Comparison of ENCODE assay signal across 1 cellular context in the genomic region with DNA sequence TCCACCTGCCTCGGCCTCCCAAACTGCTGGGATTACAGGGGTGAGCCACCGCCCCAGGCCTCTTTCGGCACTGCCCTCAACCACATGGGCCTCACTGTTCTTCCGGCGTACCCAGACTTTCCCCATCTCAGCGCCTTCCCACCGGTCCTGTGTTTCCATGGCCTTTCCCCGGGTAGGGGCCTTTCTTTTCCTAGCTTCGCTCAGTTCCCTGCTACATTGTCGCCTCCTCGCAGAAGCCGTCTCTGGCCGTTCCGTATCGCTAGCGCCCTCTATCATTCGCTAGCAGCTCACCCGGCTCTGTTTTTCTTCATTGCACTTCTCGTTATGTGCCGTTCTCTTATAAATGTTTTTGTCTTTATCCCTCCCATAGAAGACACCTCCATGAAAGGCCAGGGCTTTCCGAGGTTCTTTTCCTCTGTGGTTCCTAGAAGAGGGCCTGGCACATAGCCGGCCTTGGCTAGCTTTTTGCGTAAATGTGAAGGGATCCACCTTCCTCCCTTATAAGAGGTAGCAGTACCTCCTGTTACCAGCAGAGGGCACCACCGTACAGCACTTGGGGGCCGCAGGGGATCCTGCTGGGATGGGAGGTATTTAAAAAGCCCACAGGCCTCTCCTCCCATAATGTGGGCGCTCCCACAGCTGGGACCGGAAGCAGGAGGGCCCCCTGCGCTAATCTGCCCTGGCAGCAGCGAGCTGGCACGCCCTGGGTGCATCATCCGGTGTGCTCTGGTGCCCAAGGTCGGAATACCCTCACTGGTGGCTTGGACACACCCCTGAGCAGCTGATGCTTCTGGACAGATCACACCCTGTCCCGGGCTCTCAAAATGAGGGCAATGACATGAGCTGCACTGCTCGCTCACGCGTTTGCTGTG.
TF ChIP-seq lines count a peak whose summit lies in the region.

No MANE protein-coding gene starts in this region.

TF ChIP-seq in HepG2, 621 proteins besides CTCF, POLR2A, EP300 and RAD21 (continued from another document and continues in another):
- TF ChIP-seq, protein P1, sequence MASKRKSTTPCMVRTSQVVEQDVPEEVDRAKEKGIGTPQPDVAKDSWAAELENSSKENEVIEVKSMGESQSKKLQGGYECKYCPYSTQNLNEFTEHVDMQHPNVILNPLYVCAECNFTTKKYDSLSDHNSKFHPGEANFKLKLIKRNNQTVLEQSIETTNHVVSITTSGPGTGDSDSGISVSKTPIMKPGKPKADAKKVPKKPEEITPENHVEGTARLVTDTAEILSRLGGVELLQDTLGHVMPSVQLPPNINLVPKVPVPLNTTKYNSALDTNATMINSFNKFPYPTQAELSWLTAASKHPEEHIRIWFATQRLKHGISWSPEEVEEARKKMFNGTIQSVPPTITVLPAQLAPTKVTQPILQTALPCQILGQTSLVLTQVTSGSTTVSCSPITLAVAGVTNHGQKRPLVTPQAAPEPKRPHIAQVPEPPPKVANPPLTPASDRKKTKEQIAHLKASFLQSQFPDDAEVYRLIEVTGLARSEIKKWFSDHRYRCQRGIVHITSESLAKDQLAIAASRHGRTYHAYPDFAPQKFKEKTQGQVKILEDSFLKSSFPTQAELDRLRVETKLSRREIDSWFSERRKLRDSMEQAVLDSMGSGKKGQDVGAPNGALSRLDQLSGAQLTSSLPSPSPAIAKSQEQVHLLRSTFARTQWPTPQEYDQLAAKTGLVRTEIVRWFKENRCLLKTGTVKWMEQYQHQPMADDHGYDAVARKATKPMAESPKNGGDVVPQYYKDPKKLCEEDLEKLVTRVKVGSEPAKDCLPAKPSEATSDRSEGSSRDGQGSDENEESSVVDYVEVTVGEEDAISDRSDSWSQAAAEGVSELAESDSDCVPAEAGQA (IDR thresholded peaks at IDR 0.05; ENCODE audit: low read depth), result no peak
- TF ChIP-seq, protein P1 (CRISPR knock-in tag; IDR thresholded peaks at IDR 0.05; ENCODE audit: borderline replicate concordance), result peak; percentile 74; the same call in 1 of the 2 replicates
- TF ChIP-seq HNF1B (CRISPR knock-in tag; IDR thresholded peaks at IDR 0.05) (peak; percentile 63; the same call in 1 of the 2 replicates), GATAD1 (CRISPR knock-in tag; IDR thresholded peaks at IDR 0.05) (peak; percentile 25; the same call in 1 of the 2 replicates), ARID2 (CRISPR knock-in tag; IDR thresholded peaks at IDR 0.05; ENCODE audit: borderline replicate concordance) (no peak), ZNF557 (CRISPR knock-in tag; IDR thresholded peaks at IDR 0.05) (peak; percentile 75; the same call in 1 of the 2 replicates), ERF (CRISPR knock-in tag; IDR thresholded peaks at IDR 0.05) (no peak), KLF15 (CRISPR knock-in tag; IDR thresholded peaks at IDR 0.05; ENCODE audit: borderline replicate concordance) (no peak), CHCHD3 (CRISPR knock-in tag; IDR thresholded peaks at IDR 0.05) (no peak), TGIF2 (CRISPR knock-in tag; IDR thresholded peaks at IDR 0.05) (peak; percentile 71), ZNF251 (CRISPR knock-in tag; IDR thresholded peaks at IDR 0.05) (no peak), BRD4 (CRISPR knock-in tag; IDR thresholded peaks at IDR 0.05) (no peak), ZNF234 (CRISPR knock-in tag; conservative IDR thresholded peaks at IDR 0.05) (no peak), PAWR (CRISPR knock-in tag; IDR thresholded peaks at IDR 0.05; ENCODE audit: borderline replicate concordance) (no peak), RFXANK (CRISPR knock-in tag; IDR thresholded peaks at IDR 0.05) (0 out of 2 replicates have a peak, but pooled peaks have one; percentile 22), KIAA2018 (CRISPR knock-in tag; IDR thresholded peaks at IDR 0.05; ENCODE audit: borderline replicate concordance) (no peak), CBX2 (IDR thresholded peaks at IDR 0.05; ENCODE audit: low read depth, low read length) (no peak), CBX2 (CRISPR knock-in tag; IDR thresholded peaks at IDR 0.05; ENCODE audit: low read depth) (no peak), FOXM1 (CRISPR knock-in tag; IDR thresholded peaks at IDR 0.05) (no peak), DNMT1 (CRISPR knock-in tag; IDR thresholded peaks at IDR 0.05) (no peak), MEIS1 (CRISPR knock-in tag; IDR thresholded peaks at IDR 0.05; ENCODE audit: borderline replicate concordance) (0 out of 2 replicates have a peak, but pooled peaks have one; percentile 64), SMARCC2 (IDR thresholded peaks at IDR 0.05) (no peak)
- TF ChIP-seq, protein P2, sequence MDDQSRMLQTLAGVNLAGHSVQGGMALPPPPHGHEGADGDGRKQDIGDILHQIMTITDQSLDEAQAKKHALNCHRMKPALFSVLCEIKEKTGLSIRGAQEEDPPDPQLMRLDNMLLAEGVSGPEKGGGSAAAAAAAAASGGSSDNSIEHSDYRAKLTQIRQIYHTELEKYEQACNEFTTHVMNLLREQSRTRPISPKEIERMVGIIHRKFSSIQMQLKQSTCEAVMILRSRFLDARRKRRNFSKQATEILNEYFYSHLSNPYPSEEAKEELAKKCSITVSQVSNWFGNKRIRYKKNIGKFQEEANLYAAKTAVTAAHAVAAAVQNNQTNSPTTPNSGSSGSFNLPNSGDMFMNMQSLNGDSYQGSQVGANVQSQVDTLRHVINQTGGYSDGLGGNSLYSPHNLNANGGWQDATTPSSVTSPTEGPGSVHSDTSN (CRISPR knock-in tag; IDR thresholded peaks at IDR 0.05; ENCODE audit: borderline replicate concordance), result 0 out of 2 replicates have a peak, but pooled peaks have one; percentile 34
- TF ChIP-seq, protein P3, sequence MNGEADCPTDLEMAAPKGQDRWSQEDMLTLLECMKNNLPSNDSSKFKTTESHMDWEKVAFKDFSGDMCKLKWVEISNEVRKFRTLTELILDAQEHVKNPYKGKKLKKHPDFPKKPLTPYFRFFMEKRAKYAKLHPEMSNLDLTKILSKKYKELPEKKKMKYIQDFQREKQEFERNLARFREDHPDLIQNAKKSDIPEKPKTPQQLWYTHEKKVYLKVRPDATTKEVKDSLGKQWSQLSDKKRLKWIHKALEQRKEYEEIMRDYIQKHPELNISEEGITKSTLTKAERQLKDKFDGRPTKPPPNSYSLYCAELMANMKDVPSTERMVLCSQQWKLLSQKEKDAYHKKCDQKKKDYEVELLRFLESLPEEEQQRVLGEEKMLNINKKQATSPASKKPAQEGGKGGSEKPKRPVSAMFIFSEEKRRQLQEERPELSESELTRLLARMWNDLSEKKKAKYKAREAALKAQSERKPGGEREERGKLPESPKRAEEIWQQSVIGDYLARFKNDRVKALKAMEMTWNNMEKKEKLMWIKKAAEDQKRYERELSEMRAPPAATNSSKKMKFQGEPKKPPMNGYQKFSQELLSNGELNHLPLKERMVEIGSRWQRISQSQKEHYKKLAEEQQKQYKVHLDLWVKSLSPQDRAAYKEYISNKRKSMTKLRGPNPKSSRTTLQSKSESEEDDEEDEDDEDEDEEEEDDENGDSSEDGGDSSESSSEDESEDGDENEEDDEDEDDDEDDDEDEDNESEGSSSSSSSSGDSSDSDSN (CRISPR knock-in tag; IDR thresholded peaks at IDR 0.05), result peak; percentile 43; the same call in 1 of the 2 replicates
- TF ChIP-seq, protein P4, sequence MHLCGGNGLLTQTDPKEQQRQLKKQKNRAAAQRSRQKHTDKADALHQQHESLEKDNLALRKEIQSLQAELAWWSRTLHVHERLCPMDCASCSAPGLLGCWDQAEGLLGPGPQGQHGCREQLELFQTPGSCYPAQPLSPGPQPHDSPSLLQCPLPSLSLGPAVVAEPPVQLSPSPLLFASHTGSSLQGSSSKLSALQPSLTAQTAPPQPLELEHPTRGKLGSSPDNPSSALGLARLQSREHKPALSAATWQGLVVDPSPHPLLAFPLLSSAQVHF (CRISPR knock-in tag; IDR thresholded peaks at IDR 0.05), result no peak
- TF ChIP-seq, protein P5, sequence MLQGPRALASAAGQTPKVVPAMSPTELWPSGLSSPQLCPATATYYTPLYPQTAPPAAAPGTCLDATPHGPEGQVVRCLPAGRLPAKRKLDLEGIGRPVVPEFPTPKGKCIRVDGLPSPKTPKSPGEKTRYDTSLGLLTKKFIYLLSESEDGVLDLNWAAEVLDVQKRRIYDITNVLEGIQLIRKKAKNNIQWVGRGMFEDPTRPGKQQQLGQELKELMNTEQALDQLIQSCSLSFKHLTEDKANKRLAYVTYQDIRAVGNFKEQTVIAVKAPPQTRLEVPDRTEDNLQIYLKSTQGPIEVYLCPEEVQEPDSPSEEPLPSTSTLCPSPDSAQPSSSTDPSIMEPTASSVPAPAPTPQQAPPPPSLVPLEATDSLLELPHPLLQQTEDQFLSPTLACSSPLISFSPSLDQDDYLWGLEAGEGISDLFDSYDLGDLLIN (CRISPR knock-in tag; IDR thresholded peaks at IDR 0.05; ENCODE audit: borderline replicate concordance), result no peak
